In the genomic region with DNA sequence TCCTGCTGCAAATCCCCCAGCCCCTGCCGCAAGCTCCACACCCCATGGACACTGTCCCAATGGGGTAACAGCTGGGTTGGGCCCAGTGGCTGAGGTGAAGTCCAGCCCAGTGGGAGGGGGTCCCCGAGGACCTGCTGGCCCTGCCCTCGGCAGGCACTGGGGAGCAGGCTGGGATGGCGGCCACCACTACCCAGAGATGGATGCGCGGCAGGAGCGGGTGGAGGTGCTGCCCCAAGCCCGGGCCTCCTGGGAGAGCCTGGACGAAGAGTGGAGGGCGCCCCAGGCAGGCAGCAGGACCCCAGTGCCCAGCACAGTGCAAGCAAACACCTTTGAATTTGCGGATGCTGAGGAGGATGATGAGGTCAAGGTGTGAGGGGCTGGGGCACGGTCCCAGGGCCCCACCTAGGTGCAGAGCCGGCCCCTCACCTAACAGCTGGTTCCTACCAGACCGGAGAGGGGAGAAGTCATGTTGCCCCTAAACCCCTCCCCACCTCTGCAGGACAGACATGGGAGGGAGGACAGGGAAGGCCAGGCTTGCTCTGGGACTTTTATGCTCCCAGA, we compare ENCODE assay signal across 1 cellular context.
TF ChIP-seq lines count a peak whose summit lies in the region.

No MANE protein-coding gene starts in this region.

TF ChIP-seq in HepG2, 621 proteins besides CTCF, POLR2A, EP300 and RAD21 (continued from another document):
- TF ChIP-seq, protein P1, sequence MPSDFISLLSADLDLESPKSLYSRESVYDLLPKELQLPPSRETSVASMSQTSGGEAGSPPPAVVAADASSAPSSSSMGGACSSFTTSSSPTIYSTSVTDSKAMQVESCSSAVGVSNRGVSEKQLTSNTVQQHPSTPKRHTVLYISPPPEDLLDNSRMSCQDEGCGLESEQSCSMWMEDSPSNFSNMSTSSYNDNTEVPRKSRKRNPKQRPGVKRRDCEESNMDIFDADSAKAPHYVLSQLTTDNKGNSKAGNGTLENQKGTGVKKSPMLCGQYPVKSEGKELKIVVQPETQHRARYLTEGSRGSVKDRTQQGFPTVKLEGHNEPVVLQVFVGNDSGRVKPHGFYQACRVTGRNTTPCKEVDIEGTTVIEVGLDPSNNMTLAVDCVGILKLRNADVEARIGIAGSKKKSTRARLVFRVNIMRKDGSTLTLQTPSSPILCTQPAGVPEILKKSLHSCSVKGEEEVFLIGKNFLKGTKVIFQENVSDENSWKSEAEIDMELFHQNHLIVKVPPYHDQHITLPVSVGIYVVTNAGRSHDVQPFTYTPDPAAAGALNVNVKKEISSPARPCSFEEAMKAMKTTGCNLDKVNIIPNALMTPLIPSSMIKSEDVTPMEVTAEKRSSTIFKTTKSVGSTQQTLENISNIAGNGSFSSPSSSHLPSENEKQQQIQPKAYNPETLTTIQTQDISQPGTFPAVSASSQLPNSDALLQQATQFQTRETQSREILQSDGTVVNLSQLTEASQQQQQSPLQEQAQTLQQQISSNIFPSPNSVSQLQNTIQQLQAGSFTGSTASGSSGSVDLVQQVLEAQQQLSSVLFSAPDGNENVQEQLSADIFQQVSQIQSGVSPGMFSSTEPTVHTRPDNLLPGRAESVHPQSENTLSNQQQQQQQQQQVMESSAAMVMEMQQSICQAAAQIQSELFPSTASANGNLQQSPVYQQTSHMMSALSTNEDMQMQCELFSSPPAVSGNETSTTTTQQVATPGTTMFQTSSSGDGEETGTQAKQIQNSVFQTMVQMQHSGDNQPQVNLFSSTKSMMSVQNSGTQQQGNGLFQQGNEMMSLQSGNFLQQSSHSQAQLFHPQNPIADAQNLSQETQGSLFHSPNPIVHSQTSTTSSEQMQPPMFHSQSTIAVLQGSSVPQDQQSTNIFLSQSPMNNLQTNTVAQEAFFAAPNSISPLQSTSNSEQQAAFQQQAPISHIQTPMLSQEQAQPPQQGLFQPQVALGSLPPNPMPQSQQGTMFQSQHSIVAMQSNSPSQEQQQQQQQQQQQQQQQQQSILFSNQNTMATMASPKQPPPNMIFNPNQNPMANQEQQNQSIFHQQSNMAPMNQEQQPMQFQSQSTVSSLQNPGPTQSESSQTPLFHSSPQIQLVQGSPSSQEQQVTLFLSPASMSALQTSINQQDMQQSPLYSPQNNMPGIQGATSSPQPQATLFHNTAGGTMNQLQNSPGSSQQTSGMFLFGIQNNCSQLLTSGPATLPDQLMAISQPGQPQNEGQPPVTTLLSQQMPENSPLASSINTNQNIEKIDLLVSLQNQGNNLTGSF (CRISPR knock-in tag; IDR thresholded peaks at IDR 0.05) = 0 out of 2 replicates have a peak, but pooled peaks have one; percentile 0
- TF ChIP-seq ZNF709 (CRISPR knock-in tag; IDR thresholded peaks at IDR 0.05) = 0 out of 2 replicates have a peak, but pooled peaks have one; percentile 57
- TF ChIP-seq, protein P2, sequence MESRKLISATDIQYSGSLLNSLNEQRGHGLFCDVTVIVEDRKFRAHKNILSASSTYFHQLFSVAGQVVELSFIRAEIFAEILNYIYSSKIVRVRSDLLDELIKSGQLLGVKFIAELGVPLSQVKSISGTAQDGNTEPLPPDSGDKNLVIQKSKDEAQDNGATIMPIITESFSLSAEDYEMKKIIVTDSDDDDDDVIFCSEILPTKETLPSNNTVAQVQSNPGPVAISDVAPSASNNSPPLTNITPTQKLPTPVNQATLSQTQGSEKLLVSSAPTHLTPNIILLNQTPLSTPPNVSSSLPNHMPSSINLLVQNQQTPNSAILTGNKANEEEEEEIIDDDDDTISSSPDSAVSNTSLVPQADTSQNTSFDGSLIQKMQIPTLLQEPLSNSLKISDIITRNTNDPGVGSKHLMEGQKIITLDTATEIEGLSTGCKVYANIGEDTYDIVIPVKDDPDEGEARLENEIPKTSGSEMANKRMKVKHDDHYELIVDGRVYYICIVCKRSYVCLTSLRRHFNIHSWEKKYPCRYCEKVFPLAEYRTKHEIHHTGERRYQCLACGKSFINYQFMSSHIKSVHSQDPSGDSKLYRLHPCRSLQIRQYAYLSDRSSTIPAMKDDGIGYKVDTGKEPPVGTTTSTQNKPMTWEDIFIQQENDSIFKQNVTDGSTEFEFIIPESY (CRISPR knock-in tag; IDR thresholded peaks at IDR 0.05) = 0 out of 2 replicates have a peak, but pooled peaks have one; percentile 24
- peak; percentile 47 for TF ChIP-seq RBM22 (optimal IDR thresholded peaks at IDR 0.05; ENCODE audit: low read length)
- TF ChIP-seq ZNF441 (CRISPR knock-in tag; IDR thresholded peaks at IDR 0.05; ENCODE audit: borderline replicate concordance) = no peak
- no peak for TF ChIP-seq CEBPB (IDR thresholded peaks at IDR 0.05; ENCODE audit: borderline replicate concordance, low read depth, low read length)
- no peak for TF ChIP-seq NR2F6 (IDR thresholded peaks at IDR 0.05)
- TF ChIP-seq NR2F6 (CRISPR knock-in tag; IDR thresholded peaks at IDR 0.05) = 0 out of 2 replicates have a peak, but pooled peaks have one; percentile 2
- peak; percentile 59 for TF ChIP-seq TAF15 (IDR thresholded peaks at IDR 0.05; ENCODE audit: low read depth, low read length, poor library complexity, severe bottlenecking)
